In the genomic region with DNA sequence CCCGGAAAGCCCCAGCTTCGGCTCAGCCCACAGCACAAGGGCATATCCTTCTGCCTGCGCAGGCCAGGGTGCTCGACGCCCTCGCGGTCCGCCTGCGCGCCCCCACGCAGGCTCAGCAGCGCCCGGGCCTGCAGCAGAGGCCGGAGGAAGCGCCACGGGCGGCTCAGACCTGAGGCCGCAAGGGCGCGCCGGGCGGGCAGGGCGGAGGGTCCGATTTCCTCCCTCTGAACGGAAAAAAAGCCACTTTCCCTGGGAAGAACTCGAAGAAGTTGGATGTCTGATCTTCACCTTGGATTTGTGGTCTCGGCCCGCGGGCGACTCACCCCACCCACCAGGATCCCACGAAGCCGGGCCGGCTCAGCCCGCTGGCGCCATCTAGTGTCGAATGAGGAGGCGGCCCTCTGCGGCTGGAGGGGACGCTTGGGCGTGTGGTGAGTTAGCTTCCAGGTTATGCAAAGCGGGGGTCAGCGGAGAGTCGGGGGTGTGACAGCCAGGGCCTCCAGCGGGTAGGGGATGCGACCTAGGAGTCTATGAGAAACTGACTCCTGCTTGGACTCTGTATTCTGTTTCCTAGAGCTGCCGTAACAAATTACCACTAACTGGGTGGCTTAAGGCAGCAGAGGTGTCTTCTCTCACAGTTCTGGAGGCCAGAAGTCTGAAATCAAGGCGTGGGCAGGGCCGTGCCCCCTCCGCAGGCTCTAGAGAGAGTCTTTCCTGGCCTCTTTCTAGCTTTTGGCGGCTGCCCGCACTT, we compare ENCODE assay signal across 1 cellular context.
TF ChIP-seq lines count a peak whose summit lies in the region.

No MANE protein-coding gene starts in this region.

TF ChIP-seq in GM12878, 131 proteins besides CTCF, POLR2A, EP300 and RAD21 (continued from another document and continues in another):
- TF ChIP-seq STAT3 (IDR thresholded peaks at IDR 0.05; ENCODE audit: low read depth, low read length) (no peak), ZNF384 (IDR thresholded peaks at IDR 0.05; ENCODE audit: borderline replicate concordance, low read depth, low read length) (no peak), IRF4 (IDR thresholded peaks at IDR 0.05; ENCODE audit: low read depth, low read length) (0 out of 2 replicates have a peak, but pooled peaks have one; percentile 11), ZBED1 (IDR thresholded peaks at IDR 0.05; ENCODE audit: borderline replicate concordance) (no peak), TBL1XR1 (IDR thresholded peaks at IDR 0.05; ENCODE audit: low read depth, low read length) (0 out of 2 replicates have a peak, but pooled peaks have one; percentile 30), CREB1 (IDR thresholded peaks at IDR 0.05; ENCODE audit: low read depth) (no peak), BHLHE40 (IDR thresholded peaks at IDR 0.05; ENCODE audit: borderline replicate concordance in 1 of 2, low read depth in 2 of 2, low read length in 1 of 2) (peak; percentile 33 to 65; a peak in 3 of 4 replicates), ZZZ3 (IDR thresholded peaks at IDR 0.05; ENCODE audit: control insufficient read depth, insufficient read length, low read depth) (no peak), TARDBP (IDR thresholded peaks at IDR 0.05; ENCODE audit: borderline replicate concordance) (0 out of 2 replicates have a peak, but pooled peaks have one; percentile 55), MYB (IDR thresholded peaks at IDR 0.05; ENCODE audit: borderline replicate concordance, low read depth, low read length) (no peak), POLR2AphosphoS5 (IDR thresholded peaks at IDR 0.05; ENCODE audit: low read length) (no peak), SMARCA5 (IDR thresholded peaks at IDR 0.05) (peak; percentile 85; the same call in 1 of the 2 replicates), WRNIP1 (IDR thresholded peaks at IDR 0.05; ENCODE audit: borderline replicate concordance, low read depth, low read length) (no peak), TAF1 (IDR thresholded peaks at IDR 0.05; ENCODE audit: borderline replicate concordance, low read depth, low read length) (no peak), NR2F1 (conservative IDR thresholded peaks at IDR 0.05) (peak; percentile 55; the same call in 1 of the 2 replicates), SMC3 (IDR thresholded peaks at IDR 0.05; ENCODE audit: borderline replicate concordance, low read length) (peak; percentile 100), RUNX3 (IDR thresholded peaks at IDR 0.05; ENCODE audit: low read length) (peak; percentile 78), DPF2 (IDR thresholded peaks at IDR 0.05) (peak; percentile 60; the same call in 1 of the 2 replicates), PAX5 (IDR thresholded peaks at IDR 0.05; ENCODE audit: borderline replicate concordance, low read depth, low read length) (no peak), ESRRA (IDR thresholded peaks at IDR 0.05; ENCODE audit: low read length) (no peak), KAT2A (conservative IDR thresholded peaks at IDR 0.05; ENCODE audit: control insufficient read depth, low read depth, low read length) (no peak), TCF7 (IDR thresholded peaks at IDR 0.05; ENCODE audit: borderline replicate concordance) (no peak), MEF2A (IDR thresholded peaks at IDR 0.05; ENCODE audit: insufficient read depth, low read depth, low read length) (0 out of 2 replicates have a peak, but pooled peaks have one; percentile 50), RB1 (IDR thresholded peaks at IDR 0.05; ENCODE audit: borderline replicate concordance) (peak; percentile 82; the same call in 1 of the 2 replicates), HCFC1 (IDR thresholded peaks at IDR 0.05; ENCODE audit: low read length) (no peak; the same call in 1 of the 2 replicates), SPI1 (IDR thresholded peaks at IDR 0.05; ENCODE audit: borderline replicate concordance, insufficient read depth, low read depth, low read length) (no peak), EZH2 (IDR thresholded peaks at IDR 0.05; ENCODE audit: borderline replicate concordance, control insufficient read depth, low read depth, low read length) (no peak)
- TF ChIP-seq, protein P1, sequence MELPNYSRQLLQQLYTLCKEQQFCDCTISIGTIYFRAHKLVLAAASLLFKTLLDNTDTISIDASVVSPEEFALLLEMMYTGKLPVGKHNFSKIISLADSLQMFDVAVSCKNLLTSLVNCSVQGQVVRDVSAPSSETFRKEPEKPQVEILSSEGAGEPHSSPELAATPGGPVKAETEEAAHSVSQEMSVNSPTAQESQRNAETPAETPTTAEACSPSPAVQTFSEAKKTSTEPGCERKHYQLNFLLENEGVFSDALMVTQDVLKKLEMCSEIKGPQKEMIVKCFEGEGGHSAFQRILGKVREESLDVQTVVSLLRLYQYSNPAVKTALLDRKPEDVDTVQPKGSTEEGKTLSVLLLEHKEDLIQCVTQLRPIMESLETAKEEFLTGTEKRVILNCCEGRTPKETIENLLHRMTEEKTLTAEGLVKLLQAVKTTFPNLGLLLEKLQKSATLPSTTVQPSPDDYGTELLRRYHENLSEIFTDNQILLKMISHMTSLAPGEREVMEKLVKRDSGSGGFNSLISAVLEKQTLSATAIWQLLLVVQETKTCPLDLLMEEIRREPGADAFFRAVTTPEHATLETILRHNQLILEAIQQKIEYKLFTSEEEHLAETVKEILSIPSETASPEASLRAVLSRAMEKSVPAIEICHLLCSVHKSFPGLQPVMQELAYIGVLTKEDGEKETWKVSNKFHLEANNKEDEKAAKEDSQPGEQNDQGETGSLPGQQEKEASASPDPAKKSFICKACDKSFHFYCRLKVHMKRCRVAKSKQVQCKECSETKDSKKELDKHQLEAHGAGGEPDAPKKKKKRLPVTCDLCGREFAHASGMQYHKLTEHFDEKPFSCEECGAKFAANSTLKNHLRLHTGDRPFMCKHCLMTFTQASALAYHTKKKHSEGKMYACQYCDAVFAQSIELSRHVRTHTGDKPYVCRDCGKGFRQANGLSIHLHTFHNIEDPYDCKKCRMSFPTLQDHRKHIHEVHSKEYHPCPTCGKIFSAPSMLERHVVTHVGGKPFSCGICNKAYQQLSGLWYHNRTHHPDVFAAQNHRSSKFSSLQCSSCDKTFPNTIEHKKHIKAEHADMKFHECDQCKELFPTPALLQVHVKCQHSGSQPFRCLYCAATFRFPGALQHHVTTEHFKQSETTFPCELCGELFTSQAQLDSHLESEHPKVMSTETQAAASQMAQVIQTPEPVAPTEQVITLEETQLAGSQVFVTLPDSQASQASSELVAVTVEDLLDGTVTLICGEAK (IDR thresholded peaks at IDR 0.05; ENCODE audit: borderline replicate concordance), result no peak
- TF ChIP-seq, protein P2, sequence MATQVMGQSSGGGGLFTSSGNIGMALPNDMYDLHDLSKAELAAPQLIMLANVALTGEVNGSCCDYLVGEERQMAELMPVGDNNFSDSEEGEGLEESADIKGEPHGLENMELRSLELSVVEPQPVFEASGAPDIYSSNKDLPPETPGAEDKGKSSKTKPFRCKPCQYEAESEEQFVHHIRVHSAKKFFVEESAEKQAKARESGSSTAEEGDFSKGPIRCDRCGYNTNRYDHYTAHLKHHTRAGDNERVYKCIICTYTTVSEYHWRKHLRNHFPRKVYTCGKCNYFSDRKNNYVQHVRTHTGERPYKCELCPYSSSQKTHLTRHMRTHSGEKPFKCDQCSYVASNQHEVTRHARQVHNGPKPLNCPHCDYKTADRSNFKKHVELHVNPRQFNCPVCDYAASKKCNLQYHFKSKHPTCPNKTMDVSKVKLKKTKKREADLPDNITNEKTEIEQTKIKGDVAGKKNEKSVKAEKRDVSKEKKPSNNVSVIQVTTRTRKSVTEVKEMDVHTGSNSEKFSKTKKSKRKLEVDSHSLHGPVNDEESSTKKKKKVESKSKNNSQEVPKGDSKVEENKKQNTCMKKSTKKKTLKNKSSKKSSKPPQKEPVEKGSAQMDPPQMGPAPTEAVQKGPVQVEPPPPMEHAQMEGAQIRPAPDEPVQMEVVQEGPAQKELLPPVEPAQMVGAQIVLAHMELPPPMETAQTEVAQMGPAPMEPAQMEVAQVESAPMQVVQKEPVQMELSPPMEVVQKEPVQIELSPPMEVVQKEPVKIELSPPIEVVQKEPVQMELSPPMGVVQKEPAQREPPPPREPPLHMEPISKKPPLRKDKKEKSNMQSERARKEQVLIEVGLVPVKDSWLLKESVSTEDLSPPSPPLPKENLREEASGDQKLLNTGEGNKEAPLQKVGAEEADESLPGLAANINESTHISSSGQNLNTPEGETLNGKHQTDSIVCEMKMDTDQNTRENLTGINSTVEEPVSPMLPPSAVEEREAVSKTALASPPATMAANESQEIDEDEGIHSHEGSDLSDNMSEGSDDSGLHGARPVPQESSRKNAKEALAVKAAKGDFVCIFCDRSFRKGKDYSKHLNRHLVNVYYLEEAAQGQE (IDR thresholded peaks at IDR 0.05; ENCODE audit: low read depth, low read length), result 0 out of 2 replicates have a peak, but pooled peaks have one; percentile 5
- TF ChIP-seq, protein P3, sequence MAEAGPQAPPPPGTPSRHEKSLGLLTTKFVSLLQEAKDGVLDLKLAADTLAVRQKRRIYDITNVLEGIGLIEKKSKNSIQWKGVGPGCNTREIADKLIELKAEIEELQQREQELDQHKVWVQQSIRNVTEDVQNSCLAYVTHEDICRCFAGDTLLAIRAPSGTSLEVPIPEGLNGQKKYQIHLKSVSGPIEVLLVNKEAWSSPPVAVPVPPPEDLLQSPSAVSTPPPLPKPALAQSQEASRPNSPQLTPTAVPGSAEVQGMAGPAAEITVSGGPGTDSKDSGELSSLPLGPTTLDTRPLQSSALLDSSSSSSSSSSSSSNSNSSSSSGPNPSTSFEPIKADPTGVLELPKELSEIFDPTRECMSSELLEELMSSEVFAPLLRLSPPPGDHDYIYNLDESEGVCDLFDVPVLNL (IDR thresholded peaks at IDR 0.05; ENCODE audit: low read depth, low read length), result no peak
- TF ChIP-seq, protein P4, sequence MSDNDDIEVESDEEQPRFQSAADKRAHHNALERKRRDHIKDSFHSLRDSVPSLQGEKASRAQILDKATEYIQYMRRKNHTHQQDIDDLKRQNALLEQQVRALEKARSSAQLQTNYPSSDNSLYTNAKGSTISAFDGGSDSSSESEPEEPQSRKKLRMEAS (IDR thresholded peaks at IDR 0.05; ENCODE audit: low read depth, low read length), result peak; percentile 74; the same call in 1 of the 2 replicates
- TF ChIP-seq, protein P5, sequence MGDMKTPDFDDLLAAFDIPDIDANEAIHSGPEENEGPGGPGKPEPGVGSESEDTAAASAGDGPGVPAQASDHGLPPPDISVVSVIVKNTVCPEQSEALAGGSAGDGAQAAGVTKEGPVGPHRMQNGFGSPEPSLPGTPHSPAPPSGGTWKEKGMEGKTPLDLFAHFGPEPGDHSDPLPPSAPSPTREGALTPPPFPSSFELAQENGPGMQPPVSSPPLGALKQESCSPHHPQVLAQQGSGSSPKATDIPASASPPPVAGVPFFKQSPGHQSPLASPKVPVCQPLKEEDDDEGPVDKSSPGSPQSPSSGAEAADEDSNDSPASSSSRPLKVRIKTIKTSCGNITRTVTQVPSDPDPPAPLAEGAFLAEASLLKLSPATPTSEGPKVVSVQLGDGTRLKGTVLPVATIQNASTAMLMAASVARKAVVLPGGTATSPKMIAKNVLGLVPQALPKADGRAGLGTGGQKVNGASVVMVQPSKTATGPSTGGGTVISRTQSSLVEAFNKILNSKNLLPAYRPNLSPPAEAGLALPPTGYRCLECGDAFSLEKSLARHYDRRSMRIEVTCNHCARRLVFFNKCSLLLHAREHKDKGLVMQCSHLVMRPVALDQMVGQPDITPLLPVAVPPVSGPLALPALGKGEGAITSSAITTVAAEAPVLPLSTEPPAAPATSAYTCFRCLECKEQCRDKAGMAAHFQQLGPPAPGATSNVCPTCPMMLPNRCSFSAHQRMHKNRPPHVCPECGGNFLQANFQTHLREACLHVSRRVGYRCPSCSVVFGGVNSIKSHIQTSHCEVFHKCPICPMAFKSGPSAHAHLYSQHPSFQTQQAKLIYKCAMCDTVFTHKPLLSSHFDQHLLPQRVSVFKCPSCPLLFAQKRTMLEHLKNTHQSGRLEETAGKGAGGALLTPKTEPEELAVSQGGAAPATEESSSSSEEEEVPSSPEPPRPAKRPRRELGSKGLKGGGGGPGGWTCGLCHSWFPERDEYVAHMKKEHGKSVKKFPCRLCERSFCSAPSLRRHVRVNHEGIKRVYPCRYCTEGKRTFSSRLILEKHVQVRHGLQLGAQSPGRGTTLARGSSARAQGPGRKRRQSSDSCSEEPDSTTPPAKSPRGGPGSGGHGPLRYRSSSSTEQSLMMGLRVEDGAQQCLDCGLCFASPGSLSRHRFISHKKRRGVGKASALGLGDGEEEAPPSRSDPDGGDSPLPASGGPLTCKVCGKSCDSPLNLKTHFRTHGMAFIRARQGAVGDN (IDR thresholded peaks at IDR 0.05), result peak; percentile 96
- TF ChIP-seq, protein P6, sequence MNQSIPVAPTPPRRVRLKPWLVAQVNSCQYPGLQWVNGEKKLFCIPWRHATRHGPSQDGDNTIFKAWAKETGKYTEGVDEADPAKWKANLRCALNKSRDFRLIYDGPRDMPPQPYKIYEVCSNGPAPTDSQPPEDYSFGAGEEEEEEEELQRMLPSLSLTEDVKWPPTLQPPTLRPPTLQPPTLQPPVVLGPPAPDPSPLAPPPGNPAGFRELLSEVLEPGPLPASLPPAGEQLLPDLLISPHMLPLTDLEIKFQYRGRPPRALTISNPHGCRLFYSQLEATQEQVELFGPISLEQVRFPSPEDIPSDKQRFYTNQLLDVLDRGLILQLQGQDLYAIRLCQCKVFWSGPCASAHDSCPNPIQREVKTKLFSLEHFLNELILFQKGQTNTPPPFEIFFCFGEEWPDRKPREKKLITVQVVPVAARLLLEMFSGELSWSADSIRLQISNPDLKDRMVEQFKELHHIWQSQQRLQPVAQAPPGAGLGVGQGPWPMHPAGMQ (IDR thresholded peaks at IDR 0.05; ENCODE audit: borderline replicate concordance), result no peak
- TF ChIP-seq, protein P7, sequence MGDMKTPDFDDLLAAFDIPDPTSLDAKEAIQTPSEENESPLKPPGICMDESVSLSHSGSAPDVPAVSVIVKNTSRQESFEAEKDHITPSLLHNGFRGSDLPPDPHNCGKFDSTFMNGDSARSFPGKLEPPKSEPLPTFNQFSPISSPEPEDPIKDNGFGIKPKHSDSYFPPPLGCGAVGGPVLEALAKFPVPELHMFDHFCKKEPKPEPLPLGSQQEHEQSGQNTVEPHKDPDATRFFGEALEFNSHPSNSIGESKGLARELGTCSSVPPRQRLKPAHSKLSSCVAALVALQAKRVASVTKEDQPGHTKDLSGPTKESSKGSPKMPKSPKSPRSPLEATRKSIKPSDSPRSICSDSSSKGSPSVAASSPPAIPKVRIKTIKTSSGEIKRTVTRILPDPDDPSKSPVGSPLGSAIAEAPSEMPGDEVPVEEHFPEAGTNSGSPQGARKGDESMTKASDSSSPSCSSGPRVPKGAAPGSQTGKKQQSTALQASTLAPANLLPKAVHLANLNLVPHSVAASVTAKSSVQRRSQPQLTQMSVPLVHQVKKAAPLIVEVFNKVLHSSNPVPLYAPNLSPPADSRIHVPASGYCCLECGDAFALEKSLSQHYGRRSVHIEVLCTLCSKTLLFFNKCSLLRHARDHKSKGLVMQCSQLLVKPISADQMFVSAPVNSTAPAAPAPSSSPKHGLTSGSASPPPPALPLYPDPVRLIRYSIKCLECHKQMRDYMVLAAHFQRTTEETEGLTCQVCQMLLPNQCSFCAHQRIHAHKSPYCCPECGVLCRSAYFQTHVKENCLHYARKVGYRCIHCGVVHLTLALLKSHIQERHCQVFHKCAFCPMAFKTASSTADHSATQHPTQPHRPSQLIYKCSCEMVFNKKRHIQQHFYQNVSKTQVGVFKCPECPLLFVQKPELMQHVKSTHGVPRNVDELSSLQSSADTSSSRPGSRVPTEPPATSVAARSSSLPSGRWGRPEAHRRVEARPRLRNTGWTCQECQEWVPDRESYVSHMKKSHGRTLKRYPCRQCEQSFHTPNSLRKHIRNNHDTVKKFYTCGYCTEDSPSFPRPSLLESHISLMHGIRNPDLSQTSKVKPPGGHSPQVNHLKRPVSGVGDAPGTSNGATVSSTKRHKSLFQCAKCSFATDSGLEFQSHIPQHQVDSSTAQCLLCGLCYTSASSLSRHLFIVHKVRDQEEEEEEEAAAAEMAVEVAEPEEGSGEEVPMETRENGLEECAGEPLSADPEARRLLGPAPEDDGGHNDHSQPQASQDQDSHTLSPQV (IDR thresholded peaks at IDR 0.05), result no peak; the same call in 1 of the 2 replicates
